Comparison of ENCODE assay signal across 17 cellular contexts in genomic region chr10:103680869-103681236, GRCh38.
"Had no signal": no experiment of that assay in that cellular context is flagged by ENCODE, and none has a peak within 500 bp of the region (broad histone marks: within the 10 kb centered on the region; RNA-seq: fewer than 3 reads in every experiment).

No MANE protein-coding gene starts in this region.

- ATAC-seq: activated CD8-positive, alpha-beta T cell treated with anti-CD3 and anti-CD28 coated beads, Interleukin-2, amount 10 ng/mL, durations not matched to agents 7 days and 5 days; gastrocnemius medialis; heart left ventricle; sciatic nerve; stimulated activated naive CD8-positive, alpha-beta T cell treated with anti-CD3 and anti-CD28 coated beads, Interleukin-15, amount 100 ng/mL, for 72 hours had no signal

- H3K27me3 Mint-ChIP-seq: activated CD4-positive, alpha-beta T cell treated with anti-CD3 and anti-CD28 coated beads, Interleukin-2, amount 10 ng/mL, durations not matched to agents 24 days and 14 days; activated naive CD8-positive, alpha-beta T cell; stimulated activated naive CD8-positive, alpha-beta T cell treated with anti-CD3 and anti-CD28 coated beads, Interleukin-15, amount 100 ng/mL, for 72 hours had no signal

- H3K4me3 Mint-ChIP-seq: activated CD4-positive, alpha-beta T cell treated with anti-CD3 and anti-CD28 coated beads, Interleukin-2, amount 10 ng/mL, durations not matched to agents 24 days and 14 days; activated CD8-positive, alpha-beta T cell treated with anti-CD3 and anti-CD28 coated beads, Interleukin-2, amount 10 ng/mL, durations not matched to agents 7 days and 5 days; activated naive CD8-positive, alpha-beta T cell; brain; neural crest cell; stimulated activated naive CD8-positive, alpha-beta T cell treated with anti-CD3 and anti-CD28 coated beads, Interleukin-15, amount 100 ng/mL, for 72 hours; T-helper 2 cell treated with Interferon-gamma antibody and Interleukin-4, amounts not matched to agents 5 μg/mL and 100 μg/mL, for 36 hours had no signal

- DNase-seq: activated CD4-positive, alpha-beta T cell treated with anti-CD3 and anti-CD28 coated beads, Interleukin-2, amount 10 ng/mL, durations not matched to agents 24 days and 14 days; activated CD4-positive, CD25-positive, alpha-beta regulatory T cell; activated CD8-positive, alpha-beta memory T cell treated with anti-CD3 and anti-CD28 coated beads, Interleukin-2, amount 50 U/mL, for 48 hours; activated CD8-positive, alpha-beta T cell treated with anti-CD3 and anti-CD28 coated beads, Interleukin-2, amount 10 ng/mL, durations not matched to agents 7 days and 5 days; activated gamma-delta T cell treated with Interleukin-2 at 50 U/mL for 16 hours; cortex of kidney; effector CD4-positive, alpha-beta T cell; gastrocnemius medialis; heart left ventricle; stimulated activated CD4-positive, alpha-beta T cell treated with anti-CD3 and anti-CD28 coated beads, Interleukin-1b, Interleukin-23, amount 100 ng/mL, for 48 hours; stimulated activated naive CD8-positive, alpha-beta T cell treated with anti-CD3 and anti-CD28 coated beads, Interleukin-15, amount 100 ng/mL, for 72 hours had no signal

- H3K27me3 ChIP-seq: gastrocnemius medialis, heart left ventricle had no signal

- H3K27ac ChIP-seq: gastrocnemius medialis, heart left ventricle, thoracic aorta had no signal

- H3K9me3 ChIP-seq: gastrocnemius medialis, heart left ventricle, thoracic aorta had no signal

- H3K9me3 Mint-ChIP-seq: activated CD4-positive, alpha-beta T cell treated with anti-CD3 and anti-CD28 coated beads, Interleukin-2, amount 10 ng/mL, durations not matched to agents 24 days and 14 days; brain; neural crest cell; stimulated activated naive CD8-positive, alpha-beta T cell treated with anti-CD3 and anti-CD28 coated beads, Interleukin-15, amount 100 ng/mL, for 72 hours; T-helper 2 cell treated with Interferon-gamma antibody and Interleukin-4, amounts not matched to agents 5 μg/mL and 100 μg/mL, for 36 hours had no signal

- H3K36me3 Mint-ChIP-seq: activated naive CD8-positive, alpha-beta T cell; brain had no signal

- H3K27ac Mint-ChIP-seq: activated CD4-positive, alpha-beta T cell treated with anti-CD3 and anti-CD28 coated beads, Interleukin-2, amount 10 ng/mL, durations not matched to agents 24 days and 14 days; activated CD8-positive, alpha-beta T cell treated with anti-CD3 and anti-CD28 coated beads, Interleukin-2, amount 10 ng/mL, durations not matched to agents 7 days and 5 days; activated naive CD8-positive, alpha-beta T cell; stimulated activated naive CD8-positive, alpha-beta T cell treated with anti-CD3 and anti-CD28 coated beads, Interleukin-15, amount 100 ng/mL, for 72 hours; T-helper 2 cell treated with Interferon-gamma antibody and Interleukin-4, amounts not matched to agents 5 μg/mL and 100 μg/mL, for 36 hours had no signal

- H3K36me3 ChIP-seq: gastrocnemius medialis, heart left ventricle, thoracic aorta had no signal

- H3K4me3 ChIP-seq: gastrocnemius medialis, heart left ventricle, thoracic aorta had no signal
